Comparison of ENCODE assay signal across 11 cellular contexts in genomic region chr16:88549671-88550643, GRCh38. TPM values are rescaled to one million over a fixed set of nuclear protein-coding genes. Genes with fewer than 3 reads are reported as not detected.
A peak's percentile ranks its signal among the peaks of the same experiment; 100 is the strongest.
DNase-seq lines count a peak whose midpoint lies in the region; ATAC-seq and TF ChIP-seq lines count a peak whose summit lies in the region.
"Had no signal": no experiment of that assay in that cellular context is flagged by ENCODE, and none has a peak within 500 bp of the region (broad histone marks: within the 10 kb centered on the region; RNA-seq: fewer than 3 reads in every experiment).

No MANE protein-coding gene starts in this region.

- TF ChIP-seq CTCF in Calu3 (IDR thresholded peaks at IDR 0.05; ENCODE audit: unreplicated experiment): no peak
- no peak for TF ChIP-seq CTCF in ovary (IDR thresholded peaks at IDR 0.05)

- no TSS peak for BruUV-seq in Calu3 (replicated peaks; lab: Mats Ljungman, UMichigan)

- H3K27me3 ChIP-seq in H7 (ENCODE audit: control insufficient read depth, insufficient read depth, low read length) (peaks cover 8% of the 10 kb centered on the region), ovary (no peaks in the 10 kb centered on the region)
- no peaks in the 10 kb centered on the region for H3K27me3 ChIP-seq in naive thymus-derived CD4-positive, alpha-beta T cell (ENCODE audit: control insufficient read depth in 2 of 2, insufficient read depth in 2 of 2, low read length in 2 of 2)

- no peak overlapping the region for H3K27ac Mint-ChIP-seq in Calu3 (ENCODE audit: unreplicated experiment)
- H3K27ac Mint-ChIP-seq in activated T-helper 17 cell treated with anti-CD3 and anti-CD28 coated beads, Interleukin-2, amount 50 U/mL, for 72 hours: no peak overlapping the region
- H3K27ac Mint-ChIP-seq in naive thymus-derived CD4-positive, alpha-beta T cell: peak overlapping the region in 2 of 9 donors; percentile 85 to 88

- CTCF ChIA-PET in Calu3 (lab: Charles Lee): interaction anchor here (0.6 to 1.2 kb wide), 2 partner anchors 9 to 1185 kb away, joined by 3 read pairs; no protein-coding TSS in a partner anchor
- CTCF ChIA-PET in naive thymus-derived CD4-positive, alpha-beta T cell (lab: Charles Lee): interaction anchor here (1.3 kb wide), 1 partner anchor 9 kb away, joined by 3 read pairs; no protein-coding TSS in a partner anchor

- intact Hi-C loops in Calu3 (cut with micrococcal nuclease; ENCODE audit: unreplicated experiment): no loop called here
- intact Hi-C loops in naive thymus-derived CD4-positive, alpha-beta T cell (cut with micrococcal nuclease): no loop called here
- intact Hi-C loops in ovary (cut with DNase I): no loop called here

- TF ChIP-seq POLR2A in ovary (IDR thresholded peaks at IDR 0.05): no peak

- no peak overlapping the region for H3K27ac ChIP-seq in naive thymus-derived CD4-positive, alpha-beta T cell (ENCODE audit: low read depth, low read length)
- H3K27ac ChIP-seq in ovary: no peak overlapping the region
- H3K27ac ChIP-seq: HL-60, neutrophil had no signal

- H3K36me3 ChIP-seq in H7 (replicated peaks; ENCODE audit: control insufficient read depth, insufficient read depth, low read length) (no peaks in the 10 kb centered on the region), ovary (no peaks in the 10 kb centered on the region)
- H3K36me3 ChIP-seq in naive thymus-derived CD4-positive, alpha-beta T cell (ENCODE audit: control insufficient read depth in 2 of 3, insufficient read depth in 3 of 3, low read length in 3 of 3): no peaks in the 10 kb centered on the region
- H3K36me3 ChIP-seq: neutrophil had no signal

- peak; percentile 35 for DNase-seq in Calu3
- peak; percentile 56 for DNase-seq in H7
- no peak for DNase-seq in naive thymus-derived CD4-positive, alpha-beta T cell
- no peak for DNase-seq in OCI-M2 (lab: John Stamatoyannopoulos, UW; ENCODE audit: unreplicated experiment)
- DNase-seq in ovary: no peak
- DNase-seq: NCI-H1092 had no signal

- POLR2A ChIA-PET in naive thymus-derived CD4-positive, alpha-beta T cell (lab: Charles Lee): interaction anchor here (1.1 to 2.4 kb wide), 2 partner anchors 11 to 95 kb away, joined by 3 to 7 read pairs; no protein-coding TSS in a partner anchor

- no peak overlapping the region for H3K4me3 Mint-ChIP-seq in Calu3 (ENCODE audit: low read depth, unreplicated experiment)
- H3K4me3 Mint-ChIP-seq in activated T-helper 17 cell treated with anti-CD3 and anti-CD28 coated beads, Interleukin-2, amount 50 U/mL, for 72 hours: no peak overlapping the region
- peak overlapping the region in 3 of 10 donors; percentile 25 to 80 (median 47) for H3K4me3 Mint-ChIP-seq in naive thymus-derived CD4-positive, alpha-beta T cell

- no peaks in the 10 kb centered on the region for H3K4me1 Mint-ChIP-seq in Calu3 (ENCODE audit: low read depth, unreplicated experiment)
- H3K4me1 Mint-ChIP-seq in activated T-helper 17 cell treated with anti-CD3 and anti-CD28 coated beads, Interleukin-2, amount 50 U/mL, for 72 hours: no peaks in the 10 kb centered on the region
- peaks cover 0 to 21% (median 7%) of the 10 kb centered on the region in 7 donors for H3K4me1 Mint-ChIP-seq in naive thymus-derived CD4-positive, alpha-beta T cell

- TF ChIP-seq EP300 in ovary (IDR thresholded peaks at IDR 0.05): no peak

- H3K4me3 ChIP-seq in H7 (ENCODE audit: insufficient read depth, low read depth, low read length) (no peak overlapping the region), ovary (no peak overlapping the region)
- no peak overlapping the region for H3K4me3 ChIP-seq in naive thymus-derived CD4-positive, alpha-beta T cell (ENCODE audit: low read length)

- H3K27me3 Mint-ChIP-seq in Calu3 (ENCODE audit: unreplicated experiment): peaks cover 86% of the 10 kb centered on the region
- peaks cover 3% of the 10 kb centered on the region for H3K27me3 Mint-ChIP-seq in activated T-helper 17 cell treated with anti-CD3 and anti-CD28 coated beads, Interleukin-2, amount 50 U/mL, for 72 hours
- peaks cover 0 to 28% (median 18%) of the 10 kb centered on the region in 5 donors for H3K27me3 Mint-ChIP-seq in naive thymus-derived CD4-positive, alpha-beta T cell

- peaks cover 7% of the 10 kb centered on the region for H3K36me3 Mint-ChIP-seq in Calu3 (ENCODE audit: insufficient read depth, unreplicated experiment)
- H3K36me3 Mint-ChIP-seq in activated T-helper 17 cell treated with anti-CD3 and anti-CD28 coated beads, Interleukin-2, amount 50 U/mL, for 72 hours (ENCODE audit: low read depth): no peaks in the 10 kb centered on the region
- no peaks in the 10 kb centered on the region for H3K36me3 Mint-ChIP-seq in naive thymus-derived CD4-positive, alpha-beta T cell

- peak; percentile 26 for ATAC-seq in activated T-helper 17 cell treated with anti-CD3 and anti-CD28 coated beads, Interleukin-2, amount 50 U/mL, for 72 hours (replicated peaks)
- ATAC-seq in naive thymus-derived CD4-positive, alpha-beta T cell: peak; percentile 31
- no peak for ATAC-seq in GM18858 (IDR thresholded peaks at IDR 0.05; ENCODE audit: unreplicated experiment)
- ATAC-seq in HG03520 (IDR thresholded peaks at IDR 0.05; ENCODE audit: unreplicated experiment): no peak

- H3K4me1 ChIP-seq in naive thymus-derived CD4-positive, alpha-beta T cell (ENCODE audit: control insufficient read depth in 2 of 2, insufficient read depth in 2 of 2, low read length in 2 of 2): peaks cover 7 to 10% of the 10 kb centered on the region in 2 donors
- H3K4me1 ChIP-seq in ovary (ENCODE audit: insufficient read depth): no peaks in the 10 kb centered on the region

- no peaks in the 10 kb centered on the region for H3K9me3 Mint-ChIP-seq in Calu3 (ENCODE audit: low read depth, unreplicated experiment)
- no peaks in the 10 kb centered on the region for H3K9me3 Mint-ChIP-seq in activated T-helper 17 cell treated with anti-CD3 and anti-CD28 coated beads, Interleukin-2, amount 50 U/mL, for 72 hours
- H3K9me3 Mint-ChIP-seq in naive thymus-derived CD4-positive, alpha-beta T cell: peaks cover 0 to under 1% (median 0%) of the 10 kb centered on the region in 11 donors

- no peaks in the 10 kb centered on the region for H3K9me3 ChIP-seq in naive thymus-derived CD4-positive, alpha-beta T cell (ENCODE audit: control insufficient read depth in 2 of 3, low read length in 3 of 3)
- H3K9me3 ChIP-seq in ovary: no peaks in the 10 kb centered on the region
- H3K9me3 ChIP-seq: neutrophil had no signal

- 32 to 50% (median 40%) methylated on average over 24 to 27 of the region's 27 CpGs for WGBS in ovary, 3 donors

RNA-seq across cellular contexts. Expression of gene ZC3H18, which starts 20.2 kb away (rescaled TPM):
- total RNA-seq in Calu3 (2022) (77.2 and 85.7 TPM in 2 replicates), ovary (10 to 100 TPM; 16.0 to 40.4 (median 36.5) TPM)
- 19.5 and 20.0 TPM in 2 replicates for total RNA-seq in H7 (2014; rRNA removed; shearing (Covaris generic))
- total RNA-seq in activated T-helper 17 cell treated with anti-CD3 and anti-CD28 coated beads, Interleukin-2, amount 50 U/mL, for 72 hours: 100 to 1,000 TPM; 103 TPM
- 10 to 100 TPM; 74.0 to 97.8 (median 82.6) TPM for total RNA-seq in naive thymus-derived CD4-positive, alpha-beta T cell
- 10 to 100 TPM; 11.0 to 23.9 TPM for polyA plus RNA-seq in naive thymus-derived CD4-positive, alpha-beta T cell
- 10 to 100 TPM; 17.1 to 25.3 TPM for polyA plus RNA-seq in ovary

Comparison
In these comparisons a context has a peak if more than half of its experiments do, and no peak if none do; other contexts are left out.
1. DNase-seq: peak in Calu3 (single experiment) and H7 (single experiment); none in naive thymus-derived CD4-positive, alpha-beta T cell (0 of 9), OCI-M2 (single experiment) and ovary (0 of 5).
2. ATAC-seq: peak in activated T-helper 17 cell treated with anti-CD3 and anti-CD28 coated beads, Interleukin-2, amount 50 U/mL, for 72 hours (single experiment) and naive thymus-derived CD4-positive, alpha-beta T cell (single experiment); none in GM18858 (single experiment) and HG03520 (single experiment).